ENCODE assay signal across 8 cellular contexts in the genomic region with DNA sequence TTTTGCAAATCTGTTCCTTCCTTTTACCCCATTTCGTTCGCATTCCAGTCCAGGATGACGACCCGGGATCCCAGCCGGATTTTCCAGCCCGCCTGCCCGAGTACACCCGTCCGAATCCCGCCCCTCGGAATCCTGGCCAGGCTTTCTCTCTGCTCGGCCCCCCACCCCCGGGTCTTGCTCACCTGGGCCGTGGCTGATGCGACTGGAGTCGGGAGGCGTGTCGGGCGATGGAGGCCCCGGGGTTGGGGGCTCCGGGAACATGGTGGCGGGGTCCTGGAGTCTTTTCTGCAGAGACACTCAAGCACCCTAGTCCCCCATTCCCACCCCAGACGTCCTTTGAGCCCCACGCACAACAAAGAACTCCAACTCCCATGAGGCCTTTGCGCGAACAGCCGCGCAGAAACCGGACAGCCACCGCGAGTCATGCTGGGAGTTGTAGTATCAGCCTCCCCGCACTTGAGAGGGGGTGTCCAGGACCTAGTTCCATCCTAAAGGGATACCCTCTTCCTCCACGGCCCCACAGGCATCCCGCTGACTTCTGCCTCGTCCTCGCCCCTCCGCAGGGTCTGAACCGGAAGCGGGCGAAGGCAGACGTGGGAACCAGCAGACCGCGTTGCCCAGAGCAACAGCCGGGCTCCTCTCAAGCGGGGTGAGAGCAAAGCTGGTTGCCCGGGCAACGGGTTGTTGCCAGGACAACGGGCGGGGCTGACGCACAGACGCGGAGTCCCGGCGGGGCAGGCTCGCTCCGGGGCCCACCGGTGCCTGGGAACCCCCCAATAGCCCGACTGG. TPM values are rescaled to one million over a fixed set of nuclear protein-coding genes. Genes with fewer than 3 reads are reported as not detected.
DNase-seq lines count a peak whose midpoint lies in the region; ATAC-seq and TF ChIP-seq lines count a peak whose summit lies in the region.

No MANE protein-coding gene starts in this region.

- H3K27ac Mint-ChIP-seq in activated T-cell treated with anti-CD3 and anti-CD28 coated beads, Interleukin-2, amount 50 U/mL, for 24 hours: no peak overlapping the region
- no peak overlapping the region for H3K27ac Mint-ChIP-seq in nephron progenitor cell

- no peak overlapping the region for H2AFZ ChIP-seq in OCI-LY1 (ENCODE audit: low read length)

- peaks cover 18 to 42% (median 37%) of the 10 kb centered on the region in 10 experiments for H3K4me1 ChIP-seq in BLaER1 treated with 17β-estradiol and CSF1 and Interleukin-3, amounts not matched to agents 10 nM and 100 nM
- peaks cover 16% of the 10 kb centered on the region for H3K4me1 ChIP-seq in OCI-LY1 (ENCODE audit: insufficient read depth, low read length, severe bottlenecking)
- H3K4me1 ChIP-seq in esophagus muscularis mucosa: peaks cover 15 to 29% (median 21%) of the 10 kb centered on the region in 4 donors

- peak overlapping the region; percentile 96 to 100 (median 98) for H3K4me2 ChIP-seq in BLaER1 treated with 17β-estradiol and CSF1 and Interleukin-3, amounts not matched to agents 10 nM and 100 nM
- H3K4me2 ChIP-seq in OCI-LY1 (ENCODE audit: low read length): peak overlapping the region; percentile 72

- H3K79me2 ChIP-seq in OCI-LY1 (ENCODE audit: insufficient read depth, low read length): no peaks in the 10 kb centered on the region

- H3K9me3 Mint-ChIP-seq in activated T-cell treated with anti-CD3 and anti-CD28 coated beads, Interleukin-2, amount 50 U/mL, for 24 hours: no peaks in the 10 kb centered on the region
- H3K9me3 Mint-ChIP-seq in nephron progenitor cell: peaks cover 10% of the 10 kb centered on the region

- peak overlapping the region in 9 of 11 experiments; percentile 24 to 73 (median 60); a peak in 17 of 22 replicates for H3K9ac ChIP-seq in BLaER1 treated with 17β-estradiol and CSF1 and Interleukin-3, amounts not matched to agents 10 nM and 100 nM
- H3K9ac ChIP-seq in OCI-LY1 (ENCODE audit: low read length): no peak overlapping the region

- no peaks in the 10 kb centered on the region for H3K9me2 ChIP-seq in OCI-LY1 (ENCODE audit: low read depth, low read length)

- intact Hi-C loops in esophagus muscularis mucosa (cut with DNase I): no loop called here

- H3K9me3 ChIP-seq in BLaER1 treated with 17β-estradiol and CSF1 and Interleukin-3, amounts not matched to agents 10 nM and 100 nM (replicated peaks in 1 of 11): peaks cover 0 to 12% (median 0%) of the 10 kb centered on the region in 11 experiments; a peak in 4 of 22 replicates
- H3K9me3 ChIP-seq in OCI-LY1 (ENCODE audit: low read length): no peaks in the 10 kb centered on the region
- no peaks in the 10 kb centered on the region for H3K9me3 ChIP-seq in esophagus muscularis mucosa

- H3K27ac ChIP-seq in BLaER1 treated with 17β-estradiol and CSF1 and Interleukin-3, amounts not matched to agents 10 nM and 100 nM: peak overlapping the region in 9 of 11 experiments; percentile 38 to 77 (median 68); a peak in 17 of 22 replicates
- H3K27ac ChIP-seq in OCI-LY1 (ENCODE audit: low read depth, low read length, poor library complexity, severe bottlenecking): no peak overlapping the region
- no peak overlapping the region for H3K27ac ChIP-seq in esophagus muscularis mucosa (replicated peaks in 1 of 4)

- peaks cover 0 to 28% (median 9%) of the 10 kb centered on the region in 11 experiments; a peak in 18 of 22 replicates for H4K20me1 ChIP-seq in BLaER1 treated with 17β-estradiol and CSF1 and Interleukin-3, amounts not matched to agents 10 nM and 100 nM
- no peaks in the 10 kb centered on the region for H4K20me1 ChIP-seq in OCI-LY1 (ENCODE audit: insufficient read depth, low read length)

- no peaks in the 10 kb centered on the region for H3K36me3 Mint-ChIP-seq in activated T-cell treated with anti-CD3 and anti-CD28 coated beads, Interleukin-2, amount 50 U/mL, for 24 hours (ENCODE audit: low read depth)
- no peaks in the 10 kb centered on the region for H3K36me3 Mint-ChIP-seq in nephron progenitor cell (ENCODE audit: low read depth)

- H3K4me1 Mint-ChIP-seq in activated T-cell treated with anti-CD3 and anti-CD28 coated beads, Interleukin-2, amount 50 U/mL, for 24 hours (ENCODE audit: low read depth): peaks cover 27% of the 10 kb centered on the region
- H3K4me1 Mint-ChIP-seq in nephron progenitor cell: peaks cover 5% of the 10 kb centered on the region

- H3K36me3 ChIP-seq in BLaER1 treated with 17β-estradiol and CSF1 and Interleukin-3, amounts not matched to agents 10 nM and 100 nM: no peaks in the 10 kb centered on the region
- no peaks in the 10 kb centered on the region for H3K36me3 ChIP-seq in OCI-LY1 (ENCODE audit: insufficient read depth, low read length)
- no peaks in the 10 kb centered on the region for H3K36me3 ChIP-seq in esophagus muscularis mucosa

- H3F3A ChIP-seq in OCI-LY1 (ENCODE audit: insufficient read depth, low read length): no peaks in the 10 kb centered on the region

- TF ChIP-seq CTCF in OCI-LY1 (IDR thresholded peaks at IDR 0.05; ENCODE audit: low read length) (no peak), esophagus muscularis mucosa (IDR thresholded peaks at IDR 0.05) (no peak), nephron progenitor cell (IDR thresholded peaks at IDR 0.05) (no peak)

- H3K4me3 Mint-ChIP-seq in activated T-cell treated with anti-CD3 and anti-CD28 coated beads, Interleukin-2, amount 50 U/mL, for 24 hours: peak overlapping the region; percentile 57
- H3K4me3 Mint-ChIP-seq in nephron progenitor cell: peak overlapping the region; percentile 77

- H3K27me3 ChIP-seq in BLaER1 treated with 17β-estradiol and CSF1 and Interleukin-3, amounts not matched to agents 10 nM and 100 nM: peaks cover 14 to 35% (median 23%) of the 10 kb centered on the region in 11 experiments
- H3K27me3 ChIP-seq in OCI-LY1 (ENCODE audit: insufficient read depth, low read length): peaks cover 3% of the 10 kb centered on the region; the same call in 1 of the 2 replicates
- H3K27me3 ChIP-seq in esophagus muscularis mucosa: peaks cover 8 to 100% (median 75%) of the 10 kb centered on the region in 4 donors

- H3K27me3 Mint-ChIP-seq in activated T-cell treated with anti-CD3 and anti-CD28 coated beads, Interleukin-2, amount 50 U/mL, for 24 hours: peaks cover 86% of the 10 kb centered on the region
- H3K27me3 Mint-ChIP-seq in nephron progenitor cell (ENCODE audit: low read depth, poor library complexity): peaks cover 100% of the 10 kb centered on the region

- no peak for TF ChIP-seq EP300 in esophagus muscularis mucosa (IDR thresholded peaks at IDR 0.05)

- TF ChIP-seq POLR2A in esophagus muscularis mucosa (IDR thresholded peaks at IDR 0.05; ENCODE audit: low read depth): no peak

- WGBS in esophagus muscularis mucosa: 5% methylated on average over 26 of the region's 58 CpGs

- peak; percentile 67 for ATAC-seq in GM19468 (IDR thresholded peaks at IDR 0.05; ENCODE audit: extremely low read depth, unreplicated experiment)

- peak in 70 of 76 experiments; percentile 29 to 96 (median 70) for DNase-seq in HUDEP-2 (lab: John Stamatoyannopoulos, UW; ENCODE audit: unreplicated experiment in 76 of 76)
- DNase-seq in activated T-cell treated with anti-CD3 and anti-CD28 coated beads, Interleukin-2, amount 50 U/mL, for 24 hours: peak; percentile 90
- no peak for DNase-seq in esophagus muscularis mucosa (ENCODE audit: extremely low spot score)
- DNase-seq in nephron progenitor cell: peak; percentile 92
- peak; percentile 86 for DNase-seq in stimulated activated naive CD4-positive, alpha-beta T cell treated with Interleukin-2 at 50 U/mL for 16 hours (lab: John Stamatoyannopoulos, UW)

- H3K4me3 ChIP-seq in BLaER1 treated with 17β-estradiol and CSF1 and Interleukin-3, amounts not matched to agents 10 nM and 100 nM: peak overlapping the region; percentile 43 to 69 (median 58)
- H3K4me3 ChIP-seq in OCI-LY1 (ENCODE audit: low read depth, low read length, poor library complexity, severe bottlenecking) (peak overlapping the region; percentile 55), esophagus muscularis mucosa (peak overlapping the region; percentile 37 to 50 (median 42))

RNA-seq across cellular contexts. Expression of a gene that starts 1.1 kb away (rescaled TPM):
- 1 to 10 TPM in 2 of 4 donors, under 1 TPM in 1, not detected in 1; 0.80 to 2.1 (median 1.7) TPM for total RNA-seq in esophagus muscularis mucosa

RNA-seq across cellular contexts. Expression of a gene that starts 12.6 kb away (rescaled TPM):
- under 1 TPM in 1 of 4 donors, not detected in 3; 0.83 TPM for total RNA-seq in esophagus muscularis mucosa

RNA-seq across cellular contexts. Expression of a gene that starts 21.4 kb away (rescaled TPM):
- total RNA-seq in esophagus muscularis mucosa: not detected

RNA-seq across cellular contexts. Expression of a gene that starts 30.0 kb away (rescaled TPM):
- 1 to 10 TPM in 1 of 4 donors, not detected in 3; 2.0 TPM for total RNA-seq in esophagus muscularis mucosa

RNA-seq across cellular contexts. Expression of a gene that starts 30.3 kb away (rescaled TPM):
- 1 to 10 TPM in 2 of 4 donors, under 1 TPM in 2; 0.42 to 2.7 (median 1.4) TPM for total RNA-seq in esophagus muscularis mucosa

Comparison
In these comparisons a context has a peak if more than half of its experiments do, and no peak if none do; other contexts are left out.
1. H3K27ac ChIP-seq: peak in BLaER1 treated with 17β-estradiol and CSF1 and Interleukin-3, amounts not matched to agents 10 nM and 100 nM (9 of 11); none in OCI-LY1 (single experiment) and esophagus muscularis mucosa (0 of 4).
2. Peak in every context shown above with its lines, with median percentiles within 50 percentile points of each other: H3K4me3 ChIP-seq.